ENCODE assay signal across 24 cellular contexts in genomic region chr12:127046467-127046866, GRCh38.
"Had no signal": no experiment of that assay in that cellular context is flagged by ENCODE, and none has a peak within 500 bp of the region (broad histone marks: within the 10 kb centered on the region; RNA-seq: fewer than 3 reads in every experiment).

No MANE protein-coding gene starts in this region.

- H3K9me3 ChIP-seq: Peyer's patch, SJCRH30 had no signal

- H3K4me3 ChIP-seq: PC-9, Peyer's patch, SJCRH30, SK-N-MC had no signal

- H3K4me2 ChIP-seq: PC-9 had no signal

- DNase-seq: KBM-7; MM.1S; NCI-H1092 treated with DMSO at 0.1 percent for 48 hours; NCI-H1436; NCI-H187; NCI-H2029; NCI-H2081 treated with DMSO at 0.1 percent for 48 hours; NCI-H2171; NCI-H226; NCI-H446; NCI-H510A; NCI-H524 treated with DMSO at 0.1 percent for 48 hours; NCI-H69; NCI-H774; NK-92 treated with Interleukin-12 subunit alpha and Interleukin-12 subunit beta, amount 100 ng/mL, for 24 hours; OCI-M1; PC-9; Peyer's patch; SHP77 treated with DMSO at 0.1 percent for 48 hours; SJCRH30; T-helper 2 cell had no signal

- H3K4me3 Mint-ChIP-seq: IgD-negative memory B cell had no signal

- ATAC-seq: Right ventricle myocardium inferior had no signal

- H3K27ac Mint-ChIP-seq: IgD-negative memory B cell had no signal

- H3K36me3 ChIP-seq: Peyer's patch, SJCRH30 had no signal

- H2AFZ ChIP-seq: PC-9 had no signal

- H3K27me3 ChIP-seq: Peyer's patch, SJCRH30 had no signal

- H3K27me3 Mint-ChIP-seq: IgD-negative memory B cell had no signal

- H3K27ac ChIP-seq: PC-9, Peyer's patch, SJCRH30, SK-N-MC had no signal

- H3K4me1 ChIP-seq: Peyer's patch, SJCRH30 had no signal
